Comparison of ENCODE assay signal across 20 cellular contexts in the genomic region with DNA sequence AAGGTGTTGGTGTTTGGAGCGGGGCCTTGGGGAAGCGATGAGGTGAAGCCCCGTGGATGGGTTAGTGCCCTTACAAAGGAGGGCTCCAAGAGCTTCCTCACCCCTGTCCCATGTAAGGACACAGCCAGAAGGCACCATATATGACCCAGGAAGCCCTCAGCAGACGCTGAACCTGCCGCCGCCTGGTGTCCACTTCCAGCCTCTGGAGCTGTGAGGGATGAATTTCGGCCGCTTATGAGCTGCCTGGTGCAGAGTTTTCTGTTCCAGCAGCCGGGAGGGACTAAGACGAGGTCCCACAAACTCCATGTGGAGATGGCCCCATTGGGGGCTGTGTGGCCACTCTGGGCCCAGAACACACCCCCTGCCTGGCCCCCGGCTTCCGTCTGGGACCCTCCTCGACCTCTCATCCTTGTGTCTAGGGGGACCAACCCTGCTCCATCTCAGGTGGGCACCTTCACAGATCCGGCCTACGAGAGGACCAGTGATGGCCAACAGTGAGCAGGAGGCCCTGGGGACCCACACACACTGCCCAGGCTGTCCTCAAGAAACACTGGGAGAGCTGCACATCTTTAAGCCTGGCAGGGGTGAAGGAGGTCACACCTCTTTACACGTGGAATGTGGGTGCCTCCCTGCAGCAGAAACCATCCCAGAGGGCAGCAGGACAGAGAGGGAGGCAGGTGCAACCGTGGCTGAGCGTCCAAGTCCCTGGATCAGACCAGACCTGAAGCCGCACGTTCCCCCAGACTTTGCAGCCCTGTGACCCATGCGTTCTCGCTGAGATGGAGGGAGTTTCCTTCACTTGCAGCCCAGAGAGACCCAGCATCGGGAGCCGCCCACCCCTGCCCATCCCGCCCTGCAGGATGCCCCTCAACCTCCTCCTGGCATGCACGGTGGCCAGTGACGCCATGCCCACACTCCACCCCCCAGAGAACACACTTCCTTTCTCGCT.
DNase-seq lines count a peak whose midpoint lies in the region; ATAC-seq and TF ChIP-seq lines count a peak whose summit lies in the region.
"Had no signal": no experiment of that assay in that cellular context is flagged by ENCODE, and none has a peak within 500 bp of the region (broad histone marks: within the 10 kb centered on the region; RNA-seq: fewer than 3 reads in every experiment).

No MANE protein-coding gene starts in this region.

- H3K23me2 ChIP-seq in H9 (ENCODE audit: insufficient read length, low read depth, low read length, poor library complexity, severe bottlenecking) = no peaks in the 10 kb centered on the region

- H3K4me1 ChIP-seq in right atrium auricular region = peaks cover 0 to 17% of the 10 kb centered on the region in 2 donors
- no peaks in the 10 kb centered on the region for H3K4me1 ChIP-seq in right cardiac atrium (ENCODE audit: control insufficient read depth, insufficient read depth, low read length)
- peaks cover 0 to 6% of the 10 kb centered on the region in 2 donors for H3K4me1 ChIP-seq in naive thymus-derived CD4-positive, alpha-beta T cell (ENCODE audit: control insufficient read depth in 2 of 2, insufficient read depth in 2 of 2, low read length in 2 of 2)
- H3K4me1 ChIP-seq in Caco-2 = no peaks in the 10 kb centered on the region
- H3K4me1 ChIP-seq in H9 (ENCODE audit: insufficient read depth, low read length) = no peaks in the 10 kb centered on the region
- H3K4me1 ChIP-seq: BE2C, SJSA1 had no signal

- no peak overlapping the region for H3K27ac ChIP-seq in right atrium auricular region
- no peak overlapping the region for H3K27ac ChIP-seq in right cardiac atrium (ENCODE audit: low read length)
- no peak overlapping the region for H3K27ac ChIP-seq in naive thymus-derived CD4-positive, alpha-beta T cell (ENCODE audit: low read depth, low read length)
- no peak overlapping the region for H3K27ac ChIP-seq in H9 (ENCODE audit: insufficient read length, low read depth, low read length)
- H3K27ac ChIP-seq: RWPE1, SJSA1 had no signal

- no peak overlapping the region for H3K4ac ChIP-seq in H9 (ENCODE audit: low read depth, low read length)

- no peak overlapping the region for H2BK120ac ChIP-seq in H9 (ENCODE audit: low read depth, low read length, poor library complexity, severe bottlenecking)

- no peaks in the 10 kb centered on the region for H4K20me1 ChIP-seq in H9 (ENCODE audit: control insufficient read depth, insufficient read depth, insufficient read length)

- no peak overlapping the region for H2BK5ac ChIP-seq in H9 (ENCODE audit: insufficient read length, low read length)

- H3K36me3 ChIP-seq in right atrium auricular region = no peaks in the 10 kb centered on the region
- H3K36me3 ChIP-seq in naive thymus-derived CD4-positive, alpha-beta T cell (ENCODE audit: control insufficient read depth in 2 of 3, insufficient read depth in 3 of 3, low read length in 3 of 3) = no peaks in the 10 kb centered on the region
- no peaks in the 10 kb centered on the region for H3K36me3 ChIP-seq in Caco-2 (ENCODE audit: control insufficient read depth, insufficient read depth, low read length)
- H3K36me3 ChIP-seq: BE2C, SJSA1 had no signal

- no peaks in the 10 kb centered on the region for H3K4me1 Mint-ChIP-seq in naive thymus-derived CD4-positive, alpha-beta T cell
- H3K4me1 Mint-ChIP-seq in Caco-2 (ENCODE audit: low read depth, unreplicated experiment) (no peaks in the 10 kb centered on the region), H9 (peaks cover 8 to 21% of the 10 kb centered on the region in 2 experiments)

- no peak for TF ChIP-seq CTCF in right atrium auricular region (IDR thresholded peaks at IDR 0.05)
- TF ChIP-seq CTCF in Caco-2 (IDR thresholded peaks at IDR 0.05; ENCODE audit: insufficient read depth in 1 of 2, low read depth in 1 of 2, low read length in 1 of 2, severe bottlenecking in 1 of 2, unreplicated experiment in 1 of 2) = no peak
- no peak for TF ChIP-seq CTCF in H9 (conservative IDR thresholded peaks at IDR 0.05)

- no peak overlapping the region for H3T11ph ChIP-seq in H9 (ENCODE audit: low read length)

- no peak overlapping the region for H2AFZ ChIP-seq in H9 (ENCODE audit: low read length)
- H2AFZ ChIP-seq: GM23338 had no signal

- H2AK5ac ChIP-seq in H9 (ENCODE audit: insufficient read length, low read length) = no peak overlapping the region

- H3K27me3 ChIP-seq in right atrium auricular region (no peaks in the 10 kb centered on the region), right cardiac atrium (ENCODE audit: control insufficient read depth, insufficient read depth) (no peaks in the 10 kb centered on the region), Caco-2 (replicated peaks; ENCODE audit: control insufficient read depth, insufficient read depth, low read length) (no peaks in the 10 kb centered on the region), H9 (ENCODE audit: insufficient read depth, low read length) (no peaks in the 10 kb centered on the region)
- no peaks in the 10 kb centered on the region for H3K27me3 ChIP-seq in naive thymus-derived CD4-positive, alpha-beta T cell (ENCODE audit: control insufficient read depth in 2 of 2, insufficient read depth in 2 of 2, low read length in 2 of 2)
- H3K27me3 ChIP-seq: BE2C, SJSA1 had no signal

- H3K56ac ChIP-seq in H9 (ENCODE audit: insufficient read length, low read depth, low read length) = no peak overlapping the region

- no TSS peak for BruUV-seq in Caco-2 (replicated peaks; lab: Mats Ljungman, UMichigan)

- intact Hi-C loops in left ventricle myocardium superior (cut with micrococcal nuclease) = no loop called here
- intact Hi-C loops in right cardiac atrium (cut with DNase I) = no loop called here
- intact Hi-C loops in naive thymus-derived CD4-positive, alpha-beta T cell (cut with micrococcal nuclease) = no loop called here
- intact Hi-C loops in Caco-2 (cut with micrococcal nuclease; ENCODE audit: unreplicated experiment) = no loop called here

- H3K9ac ChIP-seq in H9 (ENCODE audit: extremely low read depth, insufficient read length, low read length) = no peak overlapping the region

- H3K18ac ChIP-seq in H9 (ENCODE audit: insufficient read length, low read depth, low read length) = no peak overlapping the region

- H3K9me3 Mint-ChIP-seq in naive thymus-derived CD4-positive, alpha-beta T cell = peaks cover 0 to 3% (median 0%) of the 10 kb centered on the region in 11 donors
- H3K9me3 Mint-ChIP-seq in Caco-2 (ENCODE audit: unreplicated experiment) (peaks cover 12% of the 10 kb centered on the region), H9 (peaks cover 4 to 6% of the 10 kb centered on the region in 2 experiments; a peak in 3 of 5 replicates)
- H3K9me3 Mint-ChIP-seq: CD8-positive, alpha-beta T cell had no signal

- no peak overlapping the region for H2BK12ac ChIP-seq in H9 (ENCODE audit: insufficient read length, low read depth, low read length)

- no peak overlapping the region; the same call in 1 of the 2 replicates for H3K14ac ChIP-seq in H9 (ENCODE audit: insufficient read depth, low read length)

- ATAC-seq in left ventricle myocardium superior (no peak), right cardiac atrium (no peak)
- ATAC-seq in naive thymus-derived CD4-positive, alpha-beta T cell = peak; percentile 23
- ATAC-seq: CD8-positive, alpha-beta T cell; GM23338 had no signal

- no peaks in the 10 kb centered on the region for H3K79me1 ChIP-seq in H9 (ENCODE audit: insufficient read depth, low read depth, low read length, poor library complexity, severe bottlenecking)

- no peak overlapping the region for H3K4me3 Mint-ChIP-seq in naive thymus-derived CD4-positive, alpha-beta T cell
- H3K4me3 Mint-ChIP-seq in Caco-2 (ENCODE audit: unreplicated experiment) (no peak overlapping the region), H9 (no peak overlapping the region)
- H3K4me3 Mint-ChIP-seq: CD8-positive, alpha-beta T cell; GM23338 had no signal

- H3K23ac ChIP-seq in H9 (ENCODE audit: insufficient read length, low read depth, low read length) = no peak overlapping the region

- no peaks in the 10 kb centered on the region for H3K36me3 Mint-ChIP-seq in naive thymus-derived CD4-positive, alpha-beta T cell
- no peaks in the 10 kb centered on the region for H3K36me3 Mint-ChIP-seq in Caco-2 (ENCODE audit: insufficient read depth, unreplicated experiment)
- H3K36me3 Mint-ChIP-seq in H9 (ENCODE audit: insufficient read depth in 1 of 3, low read depth in 3 of 3) = 0 out of 7 replicates have a peak, but pooled peaks cover 0 to 2% (median 0%) of the 10 kb centered on the region in 3 experiments
- H3K36me3 Mint-ChIP-seq: CD8-positive, alpha-beta T cell had no signal

- H2BK20ac ChIP-seq in H9 (ENCODE audit: low read depth, low read length, poor library complexity, severe bottlenecking) = no peak overlapping the region

- H3K4me3 ChIP-seq in right atrium auricular region (no peak overlapping the region), right cardiac atrium (ENCODE audit: low read length) (no peak overlapping the region), Caco-2 (ENCODE audit: low read depth, low read length) (no peak overlapping the region)
- H3K4me3 ChIP-seq in naive thymus-derived CD4-positive, alpha-beta T cell (ENCODE audit: low read length) = no peak overlapping the region
- H3K4me3 ChIP-seq: GM23338, SJSA1 had no signal

- CTCF ChIA-PET in naive thymus-derived CD4-positive, alpha-beta T cell (lab: Charles Lee) = no interaction called here
- CTCF ChIA-PET in Caco-2 (lab: Charles Lee) = no interaction called here

- no peaks in the 10 kb centered on the region for H3K79me2 ChIP-seq in H9 (ENCODE audit: insufficient read depth, low read length)

- no peak overlapping the region for H4K5ac ChIP-seq in H9 (ENCODE audit: insufficient read length, low read depth, low read length)

- no peak overlapping the region for H3K27ac Mint-ChIP-seq in naive thymus-derived CD4-positive, alpha-beta T cell
- H3K27ac Mint-ChIP-seq in Caco-2 (ENCODE audit: unreplicated experiment) = no peak overlapping the region
- H3K27ac Mint-ChIP-seq in H9 = no peak overlapping the region
- H3K27ac Mint-ChIP-seq: CD8-positive, alpha-beta T cell; GM23338 had no signal

- WGBS in right cardiac atrium = 87% methylated on average over 28 of the region's 28 CpGs
- no CpG with 5 or more reads among the region's 28 CpGs for WGBS in H9 (ENCODE audit: extremely low coverage, insufficient read length, low lambda C conversion rate)

- peaks cover 0 to 3% of the 10 kb centered on the region in 2 donors for H3K9me3 ChIP-seq in right atrium auricular region
- H3K9me3 ChIP-seq in right cardiac atrium (ENCODE audit: control insufficient read depth, low read length) = no peaks in the 10 kb centered on the region
- H3K9me3 ChIP-seq in naive thymus-derived CD4-positive, alpha-beta T cell (ENCODE audit: control insufficient read depth in 2 of 3, low read length in 3 of 3) = no peaks in the 10 kb centered on the region
- no peaks in the 10 kb centered on the region; the same call in 1 of the 2 replicates for H3K9me3 ChIP-seq in Caco-2
- no peaks in the 10 kb centered on the region for H3K9me3 ChIP-seq in H9 (ENCODE audit: control insufficient read depth, low read depth, low read length)
- H3K9me3 ChIP-seq: BE2C had no signal

- H2BK15ac ChIP-seq in H9 (ENCODE audit: low read depth, low read length) = no peak overlapping the region

- H4K91ac ChIP-seq in H9 (ENCODE audit: insufficient read length, low read depth, low read length) = no peak overlapping the region

- no peak overlapping the region for H3K4me2 ChIP-seq in H9 (ENCODE audit: insufficient read depth, insufficient read length, low read length)
- H3K4me2 ChIP-seq: GM23338 had no signal

- DNase-seq in left ventricle myocardium superior (peak; percentile 11), right atrium auricular region (ENCODE audit: low spot score) (no peak), right cardiac atrium (peak in 2 of 3 donors; percentile 4 to 43), Caco-2 (no peak), H9 (no peak), germinal center (ENCODE audit: low spot score) (no peak), NCI-H1694 treated with DMSO at 0.1 percent for 48 hours (lab: John Stamatoyannopoulos, UW) (no peak)
- no peak for DNase-seq in naive thymus-derived CD4-positive, alpha-beta T cell
- DNase-seq: BE2C; CD8-positive, alpha-beta T cell; DMS53; KG1; MV-4-11; NCI-H187 treated with DMSO at 0.1 percent for 48 hours; NCI-H2227 treated with DMSO at 0.1 percent for 48 hours; NCI-H510A treated with DMSO at 0.1 percent for 48 hours; NCI-H82 had no signal

- no peak overlapping the region for H4K8ac ChIP-seq in H9 (replicated peaks; ENCODE audit: insufficient read length, low read depth, low read length)

- POLR2A ChIA-PET in naive thymus-derived CD4-positive, alpha-beta T cell (lab: Charles Lee) = no interaction called here
- POLR2A ChIA-PET in Caco-2 (lab: Charles Lee) = no interaction called here

- H3K27me3 Mint-ChIP-seq in naive thymus-derived CD4-positive, alpha-beta T cell = no peaks in the 10 kb centered on the region
- H3K27me3 Mint-ChIP-seq in Caco-2 (ENCODE audit: insufficient read depth, unreplicated experiment) = no peaks in the 10 kb centered on the region
- peaks cover 8% of the 10 kb centered on the region for H3K27me3 Mint-ChIP-seq in H9 (ENCODE audit: low read depth)

Comparison
In these comparisons a context has a peak if more than half of its experiments do, and no peak if none do; other contexts are left out.
1. DNase-seq: peak in left ventricle myocardium superior (single experiment) and right cardiac atrium (2 of 3); none in right atrium auricular region (single experiment), naive thymus-derived CD4-positive, alpha-beta T cell (0 of 9), Caco-2 (0 of 2), H9 (single experiment), germinal center (single experiment) and NCI-H1694 treated with DMSO at 0.1 percent for 48 hours (single experiment).